27 cellular contexts compared by ENCODE assay signal in the genomic region with DNA sequence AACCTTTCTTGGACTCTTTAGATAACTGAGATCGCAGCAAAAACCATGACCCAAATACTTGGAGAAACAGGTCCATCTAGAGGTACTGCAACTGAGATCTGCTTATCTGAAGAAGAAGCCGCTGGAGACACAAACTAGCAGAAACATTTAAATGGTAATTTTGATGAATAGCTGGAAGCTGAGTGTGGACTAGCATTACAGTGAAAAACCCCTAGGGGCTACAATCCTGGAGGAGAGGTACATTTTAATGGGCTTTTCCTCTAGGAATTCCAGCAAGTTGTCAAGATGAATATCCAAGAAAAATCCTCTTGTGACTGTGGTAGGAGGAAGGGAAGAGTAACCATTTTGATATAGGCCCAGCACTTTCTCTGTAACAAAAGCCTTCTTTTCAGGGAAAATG.
"Had no signal": no experiment of that assay in that cellular context is flagged by ENCODE, and none has a peak within 500 bp of the region (broad histone marks: within the 10 kb centered on the region; RNA-seq: fewer than 3 reads in every experiment).

No MANE protein-coding gene starts in this region.

- H3K4me1 ChIP-seq: gastroesophageal sphincter, heart right ventricle, left lung, lower lobe of right lung, suprapubic skin, tibial artery, upper lobe of right lung had no signal

- H3K27ac ChIP-seq: gastroesophageal sphincter, heart right ventricle, left lung, lower lobe of right lung, suprapubic skin, tibial artery, upper lobe of right lung, VCaP had no signal

- H3K27me3 ChIP-seq: gastroesophageal sphincter, heart right ventricle, left lung, suprapubic skin, tibial artery, upper lobe of right lung had no signal

- DNase-seq: activated CD4-positive, alpha-beta memory T cell treated with anti-CD3 and anti-CD28 coated beads for 36 hours; activated CD4-positive, alpha-beta T cell treated with anti-CD3 and anti-CD28 coated beads for 48 hours; activated CD8-positive, alpha-beta memory T cell treated with anti-CD3 and anti-CD28 coated beads, Interleukin-2, amount 50 U/mL, for 4 hours; activated gamma-delta T cell; activated naive CD4-positive, alpha-beta T cell treated with anti-CD3 and anti-CD28 coated beads, Interleukin-2, amount 10 ng/mL, durations not matched to agents 7 days and 5 days; activated naive CD8-positive, alpha-beta T cell treated with anti-CD3 and anti-CD28 coated beads, Interleukin-2, amount 10 ng/mL, durations not matched to agents 7 days and 5 days; activated T-cell treated with anti-CD3 and anti-CD28 coated beads, Interleukin-2, amount 50 U/mL, for 1 hour; caudate nucleus; cortex of kidney; effector memory CD8-positive, alpha-beta T cell; heart right ventricle; left lung; lower lobe of right lung; mesenchymal stem cell; natural killer cell; posterior cingulate gyrus; right cardiac atrium; stimulated activated CD4-positive, alpha-beta T cell treated with anti-CD3 and anti-CD28 coated beads, Interleukin-15, amount 100 ng/mL, for 24 hours; stimulated activated CD4-positive, alpha-beta T cell treated with anti-CD3 and anti-CD28 coated beads, Interleukin-2, amount 100 ng/mL, for 24 hours; stimulated activated naive CD4-positive, alpha-beta T cell; tibial artery; upper lobe of right lung had no signal

- H3K9me3 ChIP-seq: gastroesophageal sphincter, heart right ventricle, left lung, lower lobe of right lung, suprapubic skin, tibial artery, upper lobe of right lung had no signal

- ATAC-seq: activated CD4-positive, CD25-positive, alpha-beta regulatory T cell treated with anti-CD3 and anti-CD28 coated beads, Interleukin-2, amount 50 U/mL, for 24 hours; effector memory CD8-positive, alpha-beta T cell; gastroesophageal sphincter; heart right ventricle; left lung; lower lobe of right lung; natural killer cell; right cardiac atrium; upper lobe of right lung had no signal

- H3K4me3 ChIP-seq: gastroesophageal sphincter, heart right ventricle, left lung, lower lobe of right lung, suprapubic skin, tibial artery, upper lobe of right lung had no signal

- FAIRE-seq: endothelial cell of umbilical vein had no signal

- H3K36me3 ChIP-seq: gastroesophageal sphincter, heart right ventricle, left lung, lower lobe of right lung, suprapubic skin, tibial artery, upper lobe of right lung had no signal
